ENCODE assay signal across 8 cellular contexts in the genomic region with DNA sequence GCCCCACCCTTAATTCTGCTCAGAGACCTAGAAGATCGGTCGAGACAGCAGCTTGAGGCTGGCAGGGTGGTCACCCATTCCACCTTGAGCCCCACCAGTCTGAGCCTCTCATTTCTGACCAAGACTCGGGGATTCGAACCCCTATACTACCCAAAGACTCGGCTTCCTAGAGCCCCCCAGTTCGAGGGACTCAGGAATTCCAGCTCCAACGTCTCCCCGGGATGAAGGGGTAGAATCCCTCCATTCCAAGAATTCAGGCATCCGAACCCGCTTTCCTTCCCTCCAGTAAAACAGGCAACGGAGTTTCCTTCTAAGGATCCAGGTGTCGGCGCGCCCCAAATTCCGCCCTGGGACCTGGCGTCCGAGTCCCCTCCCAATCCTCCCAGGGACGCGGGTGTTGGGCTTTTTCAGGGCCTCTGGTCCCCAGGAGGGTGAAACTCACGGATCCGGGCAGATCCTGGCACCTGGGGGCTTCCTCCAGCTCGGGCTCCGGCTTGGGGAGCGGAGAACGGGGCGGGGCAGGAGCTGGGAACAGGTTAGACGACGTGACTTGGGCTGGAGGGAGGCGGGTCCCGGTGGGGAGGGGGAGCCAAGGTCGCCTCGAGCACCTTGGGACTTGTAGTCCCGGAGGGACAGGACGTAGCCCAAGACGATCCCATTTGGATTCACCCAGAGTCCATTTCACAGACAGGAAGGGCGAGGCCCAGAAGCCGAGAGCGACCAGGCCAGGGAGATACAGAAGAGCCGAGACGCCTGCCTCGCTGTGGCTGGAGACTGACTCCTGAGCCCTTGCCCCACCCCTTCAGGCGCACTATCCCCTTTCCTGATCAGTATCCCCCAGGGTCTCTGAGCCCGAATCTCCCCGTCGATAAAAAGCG. TPM values are rescaled to one million over a fixed set of nuclear protein-coding genes. Genes with fewer than 3 reads are reported as not detected.
A peak's percentile ranks its signal among the peaks of the same experiment; 100 is the strongest.
DNase-seq lines count a peak whose midpoint lies in the region; ATAC-seq and TF ChIP-seq lines count a peak whose summit lies in the region.

A gene with protein sequence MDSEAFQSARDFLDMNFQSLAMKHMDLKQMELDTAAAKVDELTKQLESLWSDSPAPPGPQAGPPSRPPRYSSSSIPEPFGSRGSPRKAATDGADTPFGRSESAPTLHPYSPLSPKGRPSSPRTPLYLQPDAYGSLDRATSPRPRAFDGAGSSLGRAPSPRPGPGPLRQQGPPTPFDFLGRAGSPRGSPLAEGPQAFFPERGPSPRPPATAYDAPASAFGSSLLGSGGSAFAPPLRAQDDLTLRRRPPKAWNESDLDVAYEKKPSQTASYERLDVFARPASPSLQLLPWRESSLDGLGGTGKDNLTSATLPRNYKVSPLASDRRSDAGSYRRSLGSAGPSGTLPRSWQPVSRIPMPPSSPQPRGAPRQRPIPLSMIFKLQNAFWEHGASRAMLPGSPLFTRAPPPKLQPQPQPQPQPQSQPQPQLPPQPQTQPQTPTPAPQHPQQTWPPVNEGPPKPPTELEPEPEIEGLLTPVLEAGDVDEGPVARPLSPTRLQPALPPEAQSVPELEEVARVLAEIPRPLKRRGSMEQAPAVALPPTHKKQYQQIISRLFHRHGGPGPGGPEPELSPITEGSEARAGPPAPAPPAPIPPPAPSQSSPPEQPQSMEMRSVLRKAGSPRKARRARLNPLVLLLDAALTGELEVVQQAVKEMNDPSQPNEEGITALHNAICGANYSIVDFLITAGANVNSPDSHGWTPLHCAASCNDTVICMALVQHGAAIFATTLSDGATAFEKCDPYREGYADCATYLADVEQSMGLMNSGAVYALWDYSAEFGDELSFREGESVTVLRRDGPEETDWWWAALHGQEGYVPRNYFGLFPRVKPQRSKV (minus strand): TSS at position 513 of the 878 bp plus-strand sequence. CDS start 6,751 bp downstream, outside the sequence.

- H3K36me3 Mint-ChIP-seq in CD8-positive, alpha-beta T cell: peaks cover 11% of the 10 kb centered on the region
- peaks cover 2% of the 10 kb centered on the region for H3K36me3 Mint-ChIP-seq in activated CD4-positive, alpha-beta memory T cell treated with anti-CD3 and anti-CD28 coated beads, Interleukin-2, amount 10 ng/mL, durations not matched to agents 7 days and 5 days (ENCODE audit: low read depth)

- CTCF ChIA-PET in CD8-positive, alpha-beta T cell (lab: Charles Lee): interaction anchor here (1.5 kb wide), 1 partner anchor 35 kb away, joined by 5 read pairs; no protein-coding TSS in a partner anchor
- CTCF ChIA-PET in HEK293 (lab: Yijun Ruan, JAX): interaction anchor here (0.6 to 3.7 kb wide), 16 partner anchors 11 to 636 kb away, joined by 3 to 32 read pairs (median 4); no protein-coding TSS in a partner anchor
- CTCF ChIA-PET in activated CD4-positive, alpha-beta memory T cell treated with anti-CD3 and anti-CD28 coated beads, Interleukin-2, amount 10 ng/mL, durations not matched to agents 7 days and 5 days (lab: Charles Lee): interaction anchor here (1.0 to 3.8 kb wide), 5 partner anchors 11 to 80 kb away, joined by 3 to 26 read pairs (median 5); a partner anchor contains a TSS

- H3K27me3 ChIP-seq in CD8-positive, alpha-beta T cell (ENCODE audit: insufficient read depth, low read length): peaks cover 26% of the 10 kb centered on the region
- no peaks in the 10 kb centered on the region for H3K27me3 ChIP-seq in esophagus (ENCODE audit: control insufficient read depth in 1 of 2, insufficient read depth in 2 of 2, low read length in 2 of 2)
- peaks cover 11 to 27% of the 10 kb centered on the region in 2 donors for H3K27me3 ChIP-seq in muscle layer of colon (ENCODE audit: control insufficient read depth in 1 of 2, insufficient read depth in 2 of 2, low read length in 2 of 2)
- peaks cover 30% of the 10 kb centered on the region for H3K27me3 ChIP-seq in thymus (ENCODE audit: control insufficient read depth, insufficient read depth)

- peaks cover 25% of the 10 kb centered on the region for H3K4me1 ChIP-seq in CD8-positive, alpha-beta T cell (ENCODE audit: insufficient read depth, low read length)
- H3K4me1 ChIP-seq in HEK293 (ENCODE audit: control insufficient read depth, insufficient read depth, low read length) (0 out of 2 replicates have a peak, but pooled peaks cover 7% of the 10 kb centered on the region), esophagus (ENCODE audit: control insufficient read depth in 2 of 2, insufficient read depth in 2 of 2, low read length in 1 of 2) (peaks cover 0 to 3% of the 10 kb centered on the region in 2 donors), muscle layer of colon (ENCODE audit: insufficient read depth, low read length) (peaks cover 19% of the 10 kb centered on the region), thymus (ENCODE audit: control insufficient read depth, insufficient read depth, low read length) (peaks cover 12% of the 10 kb centered on the region)

- peak within 1 kb of the TSS; percentile 58 for H3K9ac ChIP-seq in muscle layer of colon (ENCODE audit: low read length)

- peak within 1 kb of the TSS; percentile 97 for H3K4me3 Mint-ChIP-seq in CD8-positive, alpha-beta T cell
- peak within 1 kb of the TSS; percentile 84 for H3K4me3 Mint-ChIP-seq in activated CD4-positive, alpha-beta memory T cell treated with anti-CD3 and anti-CD28 coated beads, Interleukin-2, amount 10 ng/mL, durations not matched to agents 7 days and 5 days

- POLR2A ChIA-PET in CD8-positive, alpha-beta T cell (lab: Charles Lee): no interaction called here
- POLR2A ChIA-PET in HEK293 (lab: Yijun Ruan, JAX): interaction anchor here (0.6 to 2.3 kb wide), 4 partner anchors 10 to 81 kb away, joined by 3 to 7 read pairs (median 5); no protein-coding TSS in a partner anchor
- POLR2A ChIA-PET in activated CD4-positive, alpha-beta memory T cell treated with anti-CD3 and anti-CD28 coated beads, Interleukin-2, amount 10 ng/mL, durations not matched to agents 7 days and 5 days (lab: Charles Lee): interaction anchor here (0.9 to 2.4 kb wide), 5 partner anchors 20 to 238 kb away, joined by 3 to 9 read pairs (median 4); a partner anchor contains a TSS

- no peaks in the 10 kb centered on the region for H3K36me3 ChIP-seq in CD8-positive, alpha-beta T cell (ENCODE audit: insufficient read depth, low read length)
- H3K36me3 ChIP-seq in HEK293 (ENCODE audit: control insufficient read depth in 2 of 2, insufficient read depth in 1 of 2, low read length in 2 of 2) (peaks cover 0 to 8% of the 10 kb centered on the region in 2 experiments; a peak in 2 of 3 replicates), esophagus (ENCODE audit: control insufficient read depth in 2 of 2, insufficient read depth in 2 of 2, low read length in 1 of 2) (no peaks in the 10 kb centered on the region), muscle layer of colon (ENCODE audit: insufficient read depth, low read length) (no peaks in the 10 kb centered on the region), thymus (ENCODE audit: control insufficient read depth, insufficient read depth) (no peaks in the 10 kb centered on the region)

- peaks cover 31% of the 10 kb centered on the region for H3K27me3 Mint-ChIP-seq in CD8-positive, alpha-beta T cell (ENCODE audit: low read depth)
- peaks cover 24% of the 10 kb centered on the region for H3K27me3 Mint-ChIP-seq in activated CD4-positive, alpha-beta memory T cell treated with anti-CD3 and anti-CD28 coated beads, Interleukin-2, amount 10 ng/mL, durations not matched to agents 7 days and 5 days

- DNase-seq in CD8-positive, alpha-beta T cell: peak in 3 of 7 experiments; percentile 28 to 39 (median 29)
- peak; percentile 40 for DNase-seq in NCI-H2227 treated with DMSO at 0.1 percent for 48 hours (lab: John Stamatoyannopoulos, UW)
- DNase-seq in activated CD4-positive, alpha-beta memory T cell treated with anti-CD3 and anti-CD28 coated beads, Interleukin-2, amount 10 ng/mL, durations not matched to agents 7 days and 5 days: peak; percentile 75

- peak; percentile 3 for ATAC-seq in CD8-positive, alpha-beta T cell
- ATAC-seq in GM18868 (IDR thresholded peaks at IDR 0.05; ENCODE audit: unreplicated experiment): no peak

- no peak for TF ChIP-seq CTCF in CD8-positive, alpha-beta T cell (IDR thresholded peaks at IDR 0.05)
- TF ChIP-seq CTCF in HEK293 (tag by site-specific recombination; IDR thresholded peaks at IDR 0.05): no peak

- H3K27ac ChIP-seq in CD8-positive, alpha-beta T cell (ENCODE audit: low read depth, low read length): peak within 1 kb of the TSS; percentile 68
- H3K27ac ChIP-seq in HEK293 (ENCODE audit: extremely low read depth, low read depth, low read length): peak within 1 kb of the TSS; percentile 96
- peak within 1 kb of the TSS; percentile 98 to 99 for H3K27ac ChIP-seq in esophagus (ENCODE audit: low read depth in 2 of 2, low read length in 1 of 2)
- peak within 1 kb of the TSS; percentile 81 for H3K27ac ChIP-seq in muscle layer of colon (ENCODE audit: low read depth, low read length)
- H3K27ac ChIP-seq in thymus (ENCODE audit: low read depth): peak within 1 kb of the TSS; percentile 85

- 5 to 6% methylated on average over 46 of the region's 46 CpGs for WGBS in esophagus, 2 donors
- 5% methylated on average over 46 of the region's 46 CpGs for WGBS in thymus

- H3K9me3 Mint-ChIP-seq in CD8-positive, alpha-beta T cell: no peaks in the 10 kb centered on the region
- no peaks in the 10 kb centered on the region for H3K9me3 Mint-ChIP-seq in activated CD4-positive, alpha-beta memory T cell treated with anti-CD3 and anti-CD28 coated beads, Interleukin-2, amount 10 ng/mL, durations not matched to agents 7 days and 5 days

- H3K27ac Mint-ChIP-seq in CD8-positive, alpha-beta T cell: peak within 1 kb of the TSS; percentile 95
- H3K27ac Mint-ChIP-seq in activated CD4-positive, alpha-beta memory T cell treated with anti-CD3 and anti-CD28 coated beads, Interleukin-2, amount 10 ng/mL, durations not matched to agents 7 days and 5 days: peak within 1 kb of the TSS; percentile 79

- peaks cover 31% of the 10 kb centered on the region for H3K4me1 Mint-ChIP-seq in CD8-positive, alpha-beta T cell (ENCODE audit: low read depth)
- peaks cover 46% of the 10 kb centered on the region for H3K4me1 Mint-ChIP-seq in activated CD4-positive, alpha-beta memory T cell treated with anti-CD3 and anti-CD28 coated beads, Interleukin-2, amount 10 ng/mL, durations not matched to agents 7 days and 5 days

- H3K9me3 ChIP-seq in CD8-positive, alpha-beta T cell (ENCODE audit: low read length): no peaks in the 10 kb centered on the region
- H3K9me3 ChIP-seq in HEK293 (ENCODE audit: control insufficient read depth, insufficient read depth, low read depth, low read length): no peaks in the 10 kb centered on the region
- no peaks in the 10 kb centered on the region for H3K9me3 ChIP-seq in esophagus (ENCODE audit: control insufficient read depth in 2 of 2, insufficient read depth in 1 of 2, low read depth in 1 of 2, low read length in 1 of 2)
- H3K9me3 ChIP-seq in muscle layer of colon (ENCODE audit: low read length): no peaks in the 10 kb centered on the region
- no peaks in the 10 kb centered on the region for H3K9me3 ChIP-seq in thymus (ENCODE audit: control insufficient read depth)

- intact Hi-C loops in CD8-positive, alpha-beta T cell (cut with DNase I, micrococcal nuclease): loop anchor here (1.0 to 10.0 kb wide), 6 partner anchors 34 to 390 kb away; a partner anchor contains a TSS

- H3K4me3 ChIP-seq in CD8-positive, alpha-beta T cell (ENCODE audit: low read depth, low read length): peak within 1 kb of the TSS; percentile 85
- peak within 1 kb of the TSS; percentile 82 for H3K4me3 ChIP-seq in HEK293 (ENCODE audit: low read depth, low read length)
- H3K4me3 ChIP-seq in esophagus (ENCODE audit: low read depth in 1 of 2, low read length in 2 of 2): peak within 1 kb of the TSS; percentile 84 to 93
- peak within 1 kb of the TSS; percentile 48 to 85 for H3K4me3 ChIP-seq in muscle layer of colon (ENCODE audit: low read depth in 1 of 2, low read length in 2 of 2)
- H3K4me3 ChIP-seq in thymus (ENCODE audit: low read length): peak within 1 kb of the TSS; percentile 60

RNA-seq across cellular contexts. Expression of the gene that starts here (rescaled TPM):
- 1 to 10 TPM; 2.5 to 3.6 TPM for total RNA-seq in CD8-positive, alpha-beta T cell
- 10 to 100 TPM; 13.0 to 18.9 TPM for total RNA-seq in activated CD4-positive, alpha-beta memory T cell treated with anti-CD3 and anti-CD28 coated beads, Interleukin-2, amount 10 ng/mL, durations not matched to agents 7 days and 5 days
- polyA plus RNA-seq in esophagus (100 to 1,000 TPM; 163 to 233 TPM), thymus (41.6 TPM)
